In genomic region chr13:68636784-68637183, GRCh38 we compare ENCODE assay signal across 32 cellular contexts.
"Had no signal": no experiment of that assay in that cellular context is flagged by ENCODE, and none has a peak within 500 bp of the region (broad histone marks: within the 10 kb centered on the region; RNA-seq: fewer than 3 reads in every experiment).

No MANE protein-coding gene starts in this region.

- H3K27ac Mint-ChIP-seq: activated B cell treated with CpG ODN at 0.5 μM for 24 hours; activated CD4-positive, alpha-beta memory T cell treated with anti-CD3 and anti-CD28 coated beads for 36 hours; activated CD4-positive, alpha-beta T cell treated with anti-CD3 and anti-CD28 coated beads, Interleukin-2, amount 10 ng/mL, durations not matched to agents 24 days and 14 days; activated CD8-positive, alpha-beta T cell treated with anti-CD3 and anti-CD28 coated beads for 36 hours; activated naive CD4-positive, alpha-beta T cell treated with anti-CD3 and anti-CD28 coated beads, Interleukin-2, amount 50 U/mL, for 72 hours; activated naive CD8-positive, alpha-beta T cell treated with anti-CD3 and anti-CD28 coated beads for 36 hours; activated T-cell treated with anti-CD3 and anti-CD28 coated beads, Interleukin-2, amount 50 U/mL, for 72 hours; activated T-helper 1 cell treated with anti-CD3 and anti-CD28 coated beads, Interleukin-12 subunit alpha, Interleukin-12 subunit beta, Interleukin-2, Interleukin-4 antibody, amounts not matched to agents 30 ng/mL and 10 ng/mL and 1 ng/mL, durations not matched to agents 14 hours and 24 hours and 36 hours; activated T-helper 17 cell treated with anti-CD3 and anti-CD28 coated beads, Interleukin-2, amount 50 U/mL, for 72 hours; T-helper 1 cell treated with Interleukin-12 subunit alpha and Interleukin-12 subunit beta and Interleukin-4 antibody, amounts not matched to agents 30 μg/mL and 1 μg/mL, for 36 hours; T-helper 2 cell treated with Interferon-gamma antibody and Interleukin-4, amounts not matched to agents 5 μg/mL and 100 μg/mL, for 36 hours had no signal

- H3K27me3 ChIP-seq: adrenal gland, body of pancreas, brain microvascular endothelial cell, breast epithelium had no signal

- H3K4me3 Mint-ChIP-seq: activated B cell treated with CpG ODN at 0.5 μM for 24 hours; activated CD4-positive, alpha-beta memory T cell treated with anti-CD3 and anti-CD28 coated beads for 36 hours; activated CD4-positive, alpha-beta T cell treated with anti-CD3 and anti-CD28 coated beads, Interleukin-2, amount 10 ng/mL, durations not matched to agents 24 days and 14 days; activated CD8-positive, alpha-beta T cell treated with anti-CD3 and anti-CD28 coated beads for 36 hours; activated naive CD8-positive, alpha-beta T cell treated with anti-CD3 and anti-CD28 coated beads for 36 hours; activated T-cell treated with anti-CD3 and anti-CD28 coated beads, Interleukin-2, amount 50 U/mL, for 4 hours; activated T-cell treated with anti-CD3 and anti-CD28 coated beads, Interleukin-2, amount 50 U/mL, for 72 hours; activated T-helper 1 cell treated with anti-CD3 and anti-CD28 coated beads, Interleukin-12 subunit alpha, Interleukin-12 subunit beta, Interleukin-2, Interleukin-4 antibody, amounts not matched to agents 30 ng/mL and 10 ng/mL and 1 ng/mL, durations not matched to agents 14 hours and 24 hours and 36 hours; activated T-helper 17 cell treated with anti-CD3 and anti-CD28 coated beads, Interleukin-2, amount 50 U/mL, for 72 hours; T-helper 1 cell treated with Interleukin-12 subunit alpha and Interleukin-12 subunit beta and Interleukin-4 antibody, amounts not matched to agents 30 μg/mL and 1 μg/mL, for 36 hours; T-helper 2 cell treated with Interferon-gamma antibody and Interleukin-4, amounts not matched to agents 5 μg/mL and 100 μg/mL, for 36 hours had no signal

- H3K36me3 ChIP-seq: adrenal gland, brain microvascular endothelial cell, breast epithelium had no signal

- H3K27me3 Mint-ChIP-seq: activated B cell treated with CpG ODN at 0.5 μM for 24 hours; activated CD4-positive, alpha-beta memory T cell treated with anti-CD3 and anti-CD28 coated beads for 36 hours; activated CD4-positive, alpha-beta T cell treated with anti-CD3 and anti-CD28 coated beads, Interleukin-2, amount 10 ng/mL, durations not matched to agents 24 days and 14 days; activated CD8-positive, alpha-beta T cell treated with anti-CD3 and anti-CD28 coated beads for 36 hours; activated naive CD8-positive, alpha-beta T cell treated with anti-CD3 and anti-CD28 coated beads for 36 hours; activated T-helper 17 cell treated with anti-CD3 and anti-CD28 coated beads, Interleukin-2, amount 50 U/mL, for 72 hours had no signal

- DNase-seq: activated B cell treated with CpG ODN at 0.5 μM for 24 hours; activated CD4-positive, alpha-beta memory T cell treated with anti-CD3 and anti-CD28 coated beads for 36 hours; activated CD4-positive, alpha-beta T cell treated with anti-CD3 and anti-CD28 coated beads for 4 hours; activated CD4-positive, alpha-beta T cell treated with anti-CD3 and anti-CD28 coated beads, Interleukin-2, amount 10 ng/mL, durations not matched to agents 24 days and 14 days; activated CD4-positive, alpha-beta T cell treated with anti-CD3 and anti-CD28 coated beads, Interleukin-2, amount 50 U/mL, for 1 hour; activated CD4-positive, alpha-beta T cell treated with anti-CD3 and anti-CD28 coated beads, Interleukin-2, amount 50 U/mL, for 4 hours; activated CD4-positive, CD25-positive, alpha-beta regulatory T cell treated with anti-CD3 and anti-CD28 coated beads, Interleukin-2, amount 50 U/mL, for 72 hours; activated CD8-positive, alpha-beta memory T cell treated with anti-CD3 and anti-CD28 coated beads, Interleukin-2, amount 50 U/mL, for 4 hours; activated CD8-positive, alpha-beta T cell treated with anti-CD3 and anti-CD28 coated beads for 36 hours; activated gamma-delta T cell; activated naive CD4-positive, alpha-beta T cell treated with anti-CD3 and anti-CD28 coated beads, Interleukin-2, amount 50 U/mL, for 16 hours; activated naive CD4-positive, alpha-beta T cell treated with Interleukin-2 at 50 U/mL for 16 hours; activated naive CD8-positive, alpha-beta T cell treated with anti-CD3 and anti-CD28 coated beads for 36 hours; activated T-cell treated with anti-CD3 and anti-CD28 coated beads for 4 hours; activated T-cell treated with anti-CD3 and anti-CD28 coated beads, Interleukin-2, amount 50 U/mL, for 1 hour; activated T-cell treated with anti-CD3 and anti-CD28 coated beads, Interleukin-2, amount 50 U/mL, for 4 hours; activated T-cell treated with anti-CD3 and anti-CD28 coated beads, Interleukin-2, amount 50 U/mL, for 72 hours; adrenal gland; amniotic stem cell; aorta; body of pancreas; brain microvascular endothelial cell; central memory CD4-positive, alpha-beta T cell; T-helper 2 cell; T-helper 9 cell had no signal

- H3K36me3 Mint-ChIP-seq: activated CD4-positive, alpha-beta memory T cell treated with anti-CD3 and anti-CD28 coated beads for 36 hours; activated naive CD4-positive, alpha-beta T cell treated with anti-CD3 and anti-CD28 coated beads, Interleukin-2, amount 50 U/mL, for 72 hours; activated naive CD8-positive, alpha-beta T cell treated with anti-CD3 and anti-CD28 coated beads for 36 hours had no signal

- ATAC-seq: activated CD8-positive, alpha-beta T cell treated with anti-CD3 and anti-CD28 coated beads for 36 hours; activated naive CD4-positive, alpha-beta T cell treated with anti-CD3 and anti-CD28 coated beads, Interleukin-2, amount 50 U/mL, for 72 hours; activated T-cell treated with anti-CD3 and anti-CD28 coated beads, Interleukin-2, amount 50 U/mL, for 4 hours; activated T-cell treated with anti-CD3 and anti-CD28 coated beads, Interleukin-2, amount 50 U/mL, for 72 hours; activated T-helper 17 cell treated with anti-CD3 and anti-CD28 coated beads, Interleukin-2, amount 50 U/mL, for 72 hours; body of pancreas had no signal

- H3K9me3 Mint-ChIP-seq: activated CD8-positive, alpha-beta T cell treated with anti-CD3 and anti-CD28 coated beads for 36 hours had no signal

- H3K27ac ChIP-seq: adrenal gland, body of pancreas, brain microvascular endothelial cell, breast epithelium, VCaP had no signal

- H3K4me1 Mint-ChIP-seq: activated B cell treated with CpG ODN at 0.5 μM for 24 hours; activated CD4-positive, alpha-beta T cell treated with anti-CD3 and anti-CD28 coated beads, Interleukin-2, amount 10 ng/mL, durations not matched to agents 24 days and 14 days; activated naive CD8-positive, alpha-beta T cell treated with anti-CD3 and anti-CD28 coated beads for 36 hours; activated T-helper 17 cell treated with anti-CD3 and anti-CD28 coated beads, Interleukin-2, amount 50 U/mL, for 72 hours had no signal

- H3K4me3 ChIP-seq: adrenal gland, body of pancreas, breast epithelium had no signal

- H3K4me1 ChIP-seq: adrenal gland, body of pancreas, breast epithelium had no signal

- H3K9me3 ChIP-seq: adrenal gland, body of pancreas, breast epithelium had no signal
